ENCODE assay signal across 22 cellular contexts in the genomic region with DNA sequence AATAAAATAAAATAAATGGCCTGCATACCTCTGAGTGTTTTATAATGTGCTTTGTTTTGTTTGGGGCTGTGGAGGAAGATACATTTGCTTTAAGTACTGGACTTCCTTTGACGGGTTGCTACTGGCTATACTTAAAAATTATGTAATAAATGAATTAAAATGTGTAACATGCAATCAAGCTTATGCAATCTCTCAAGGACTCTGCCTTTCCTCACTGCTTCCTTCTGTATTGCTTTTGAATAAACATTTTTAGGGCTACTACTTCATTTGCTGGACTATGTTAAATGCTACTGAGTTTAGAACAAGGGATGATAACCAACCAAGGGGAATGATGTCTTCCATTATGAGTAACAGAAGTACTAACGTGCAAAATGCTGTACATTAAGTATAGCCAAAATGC.
"Had no signal": no experiment of that assay in that cellular context is flagged by ENCODE, and none has a peak within 500 bp of the region (broad histone marks: within the 10 kb centered on the region; RNA-seq: fewer than 3 reads in every experiment).

No MANE protein-coding gene starts in this region.

- H3K4me3 ChIP-seq: adrenal gland, dorsolateral prefrontal cortex, gastrocnemius medialis, heart left ventricle, sigmoid colon, stomach had no signal

- H3K4me3 Mint-ChIP-seq: stimulated activated effector memory CD8-positive, alpha-beta T cell treated with anti-CD3 and anti-CD28 coated beads, Interleukin-12 subunit alpha, Interleukin-12 subunit beta, amount 100 ng/mL, for 72 hours had no signal

- DNase-seq: activated CD4-positive, alpha-beta T cell treated with anti-CD3 and anti-CD28 coated beads, Interleukin-2, amount 50 U/mL, for 1 hour; activated CD4-positive, CD25-positive, alpha-beta regulatory T cell treated with anti-CD3 and anti-CD28 coated beads, Interleukin-2, amount 50 U/mL, for 72 hours; activated CD8-positive, alpha-beta memory T cell treated with anti-CD3 and anti-CD28 coated beads for 24 hours; activated CD8-positive, alpha-beta memory T cell treated with anti-CD3 and anti-CD28 coated beads, Interleukin-2, amount 50 U/mL, for 48 hours; activated effector memory CD4-positive, alpha-beta T cell treated with Interleukin-2 at 50 U/mL for 16 hours; activated naive CD4-positive, alpha-beta T cell treated with anti-CD3 and anti-CD28 coated beads, Interleukin-2, amount 50 U/mL, for 16 hours; activated T-cell treated with anti-CD3 and anti-CD28 coated beads, Interleukin-2, amount 50 U/mL, for 48 hours; adrenal gland; caudate nucleus; dorsolateral prefrontal cortex; gastrocnemius medialis; heart left ventricle; kidney glomerular epithelial cell; left ventricle myocardium superior; occipital lobe; posterior cingulate gyrus; sigmoid colon; stimulated activated CD4-positive, alpha-beta T cell treated with anti-CD3 and anti-CD28 coated beads, Interleukin-4, amount 100 ng/mL, for 24 hours; stomach; trophoblast cell had no signal

- H3K36me3 ChIP-seq: adrenal gland, gastrocnemius medialis, sigmoid colon, stomach had no signal

- H3K27me3 ChIP-seq: adrenal gland, dorsolateral prefrontal cortex, gastrocnemius medialis, heart left ventricle, sigmoid colon, stomach had no signal

- H3K36me3 Mint-ChIP-seq: stimulated activated effector memory CD8-positive, alpha-beta T cell treated with anti-CD3 and anti-CD28 coated beads, Interleukin-12 subunit alpha, Interleukin-12 subunit beta, amount 100 ng/mL, for 72 hours had no signal

- H3K27ac ChIP-seq: adrenal gland, epithelial cell of prostate, gastrocnemius medialis, heart left ventricle, sigmoid colon, stomach had no signal

- ATAC-seq: gastrocnemius medialis; heart left ventricle; left ventricle myocardium superior; stimulated activated effector memory CD8-positive, alpha-beta T cell treated with anti-CD3 and anti-CD28 coated beads, Interleukin-12 subunit alpha, Interleukin-12 subunit beta, amount 100 ng/mL, for 72 hours had no signal

- H3K9me3 ChIP-seq: adrenal gland, gastrocnemius medialis, stomach had no signal

- H3K4me1 ChIP-seq: adrenal gland, gastrocnemius medialis had no signal

- H3K9me3 Mint-ChIP-seq: stimulated activated effector memory CD8-positive, alpha-beta T cell treated with anti-CD3 and anti-CD28 coated beads, Interleukin-12 subunit alpha, Interleukin-12 subunit beta, amount 100 ng/mL, for 72 hours had no signal

- H3K27ac Mint-ChIP-seq: stimulated activated effector memory CD8-positive, alpha-beta T cell treated with anti-CD3 and anti-CD28 coated beads, Interleukin-12 subunit alpha, Interleukin-12 subunit beta, amount 100 ng/mL, for 72 hours had no signal
